Comparison of ENCODE assay signal across 1 cellular context in genomic region chr12:130617219-130617618, GRCh38.
A peak's percentile ranks its signal among the peaks of the same experiment; 100 is the strongest.
TF ChIP-seq lines count a peak whose summit lies in the region.

No MANE protein-coding gene starts in this region.

TF ChIP-seq in WTC11, 78 proteins besides CTCF, POLR2A, EP300 and RAD21:
- TF ChIP-seq ATF6 (CRISPR knock-in tag; IDR thresholded peaks at IDR 0.05) (no peak), HMGXB4 (CRISPR knock-in tag; IDR thresholded peaks at IDR 0.05) (no peak), NR1H2 (CRISPR knock-in tag; IDR thresholded peaks at IDR 0.05) (no peak), ZNF317 (CRISPR knock-in tag; IDR thresholded peaks at IDR 0.05; ENCODE audit: borderline replicate concordance, low read depth) (0 out of 2 replicates have a peak, but pooled peaks have one; percentile 27)
